Comparison of ENCODE assay signal across 31 cellular contexts in genomic region chr11:48341466-48341865, GRCh38. TPM values are rescaled to one million over a fixed set of nuclear protein-coding genes. Genes with fewer than 3 reads are reported as not detected.
"Had no signal": no experiment of that assay in that cellular context is flagged by ENCODE, and none has a peak within 500 bp of the region (broad histone marks: within the 10 kb centered on the region; RNA-seq: fewer than 3 reads in every experiment).

No MANE protein-coding gene starts in this region.

- H3K27me3 Mint-ChIP-seq: brain, progenitor cell of endocrine pancreas, type B pancreatic cell had no signal

- H3K4me2 ChIP-seq: hepatocyte, neural progenitor cell had no signal

- H3K79me2 ChIP-seq: hepatocyte had no signal

- FAIRE-seq: frontal cortex had no signal

- H3K36me3 Mint-ChIP-seq: brain, neural progenitor cell had no signal

- H3K36me3 ChIP-seq: lower lobe of right lung, neural progenitor cell had no signal

- H3K27ac Mint-ChIP-seq: activated T-cell treated with anti-CD3 and anti-CD28 coated beads, Interleukin-2, amount 50 U/mL, for 24 hours; activated T-helper 2 cell treated with anti-CD3 and anti-CD28 coated beads, Interferon-gamma antibody, Interleukin-2, Interleukin-4, amounts not matched to agents 10 μg/mL and 5 μg/mL and 100 μg/mL, durations not matched to agents 14 hours and 24 hours and 36 hours; brain; immature natural killer cell; naive B cell; neural progenitor cell; progenitor cell of endocrine pancreas; stimulated activated naive B cell treated with anti-CD40 and anti-IgM and Interleukin-4, amounts not matched to agents 10 μg/mL and 1 μg/mL and 100 μg/mL, for 72 hours; T-helper 1 cell treated with Interleukin-12 subunit alpha and Interleukin-12 subunit beta and Interleukin-4 antibody, amounts not matched to agents 30 μg/mL and 1 μg/mL, for 36 hours; type B pancreatic cell had no signal

- H3K27me3 ChIP-seq: hepatocyte, neural progenitor cell had no signal

- H3K4me3 Mint-ChIP-seq: activated T-cell treated with anti-CD3 and anti-CD28 coated beads, Interleukin-2, amount 50 U/mL, for 24 hours; brain; naive B cell; neural progenitor cell; stimulated activated naive B cell treated with anti-CD40 and anti-IgM and Interleukin-4, amounts not matched to agents 10 μg/mL and 1 μg/mL and 100 μg/mL, for 72 hours; T-helper 1 cell treated with Interleukin-12 subunit alpha and Interleukin-12 subunit beta and Interleukin-4 antibody, amounts not matched to agents 30 μg/mL and 1 μg/mL, for 36 hours; type B pancreatic cell had no signal

- H3K9me3 ChIP-seq: lower lobe of right lung had no signal

- H2AFZ ChIP-seq: hepatocyte, neural progenitor cell had no signal

- H3K4me3 ChIP-seq: hepatocyte, lower lobe of right lung, neural progenitor cell had no signal

- H3K9ac ChIP-seq: neural progenitor cell had no signal

- H3K27ac ChIP-seq: hepatocyte, lower lobe of right lung, neural progenitor cell had no signal

- H3K4me1 ChIP-seq: lower lobe of right lung, neural progenitor cell had no signal

- H3K4me1 Mint-ChIP-seq: brain; naive B cell; neural progenitor cell; stimulated activated naive B cell treated with anti-CD40 and anti-IgM and Interleukin-4, amounts not matched to agents 10 μg/mL and 1 μg/mL and 100 μg/mL, for 72 hours had no signal

- ATAC-seq: left lobe of liver; lower lobe of right lung; stimulated activated naive B cell treated with anti-CD40 and anti-IgM and Interleukin-4, amounts not matched to agents 10 μg/mL and 1 μg/mL and 100 μg/mL, for 72 hours had no signal

- DNase-seq: activated CD4-positive, alpha-beta T cell treated with anti-CD3 and anti-CD28 coated beads for 4 hours; activated CD4-positive, CD25-positive, alpha-beta regulatory T cell; activated naive CD4-positive, alpha-beta T cell; activated T-cell treated with anti-CD3 and anti-CD28 coated beads, Interleukin-2, amount 50 U/mL, for 24 hours; aorta; dermis blood vessel endothelial cell; effector CD8-positive, alpha-beta T cell; glutamatergic neuron; lower lobe of right lung; naive B cell; retina; stimulated activated CD4-positive, alpha-beta T cell treated with anti-CD3 and anti-CD28 coated beads, Interleukin-2, amount 100 ng/mL, for 48 hours; stimulated activated CD8-positive, alpha-beta memory T cell treated with anti-CD3 and anti-CD28 coated beads, Interleukin-4, amount 100 ng/mL, for 48 hours; stimulated activated naive B cell treated with anti-CD40 and anti-IgM and Interleukin-4, amounts not matched to agents 10 μg/mL and 1 μg/mL and 100 μg/mL, for 72 hours had no signal

RNA-seq across cellular contexts. Expression of gene OR4C3, which starts 16.7 kb away (rescaled TPM):
- total RNA-seq: activated T-helper 2 cell treated with anti-CD3 and anti-CD28 coated beads, Interferon-gamma antibody, Interleukin-2, Interleukin-4, amounts not matched to agents 10 μg/mL and 5 μg/mL and 100 μg/mL, durations not matched to agents 14 hours and 24 hours and 36 hours; aorta; cardiac septum; dermis blood vessel endothelial cell; frontal cortex; hepatocyte; kidney epithelial cell; left lobe of liver; lower lobe of right lung; mesenteric fat pad; mucosa of gallbladder; osteoblast; progenitor cell of endocrine pancreas; temporal lobe had no signal
- polyA plus RNA-seq: aorta, esophagus, hepatocyte, immature natural killer cell had no signal

RNA-seq across cellular contexts. Expression of gene OR4C5, which starts 24.8 kb away (rescaled TPM):
- total RNA-seq: activated T-helper 2 cell treated with anti-CD3 and anti-CD28 coated beads, Interferon-gamma antibody, Interleukin-2, Interleukin-4, amounts not matched to agents 10 μg/mL and 5 μg/mL and 100 μg/mL, durations not matched to agents 14 hours and 24 hours and 36 hours; aorta; cardiac septum; dermis blood vessel endothelial cell; frontal cortex; hepatocyte; kidney epithelial cell; left lobe of liver; lower lobe of right lung; mesenteric fat pad; mucosa of gallbladder; osteoblast; progenitor cell of endocrine pancreas; temporal lobe had no signal
- polyA plus RNA-seq: aorta, esophagus, hepatocyte, immature natural killer cell had no signal

RNA-seq across cellular contexts. Expression of gene OR4S1, which starts 35.4 kb away (rescaled TPM):
- total RNA-seq: activated T-helper 2 cell treated with anti-CD3 and anti-CD28 coated beads, Interferon-gamma antibody, Interleukin-2, Interleukin-4, amounts not matched to agents 10 μg/mL and 5 μg/mL and 100 μg/mL, durations not matched to agents 14 hours and 24 hours and 36 hours; aorta; cardiac septum; dermis blood vessel endothelial cell; frontal cortex; hepatocyte; kidney epithelial cell; left lobe of liver; lower lobe of right lung; mesenteric fat pad; mucosa of gallbladder; osteoblast; progenitor cell of endocrine pancreas; temporal lobe had no signal
- polyA plus RNA-seq: aorta, esophagus, hepatocyte, immature natural killer cell had no signal
